19 cellular contexts compared by ENCODE assay signal in the genomic region with DNA sequence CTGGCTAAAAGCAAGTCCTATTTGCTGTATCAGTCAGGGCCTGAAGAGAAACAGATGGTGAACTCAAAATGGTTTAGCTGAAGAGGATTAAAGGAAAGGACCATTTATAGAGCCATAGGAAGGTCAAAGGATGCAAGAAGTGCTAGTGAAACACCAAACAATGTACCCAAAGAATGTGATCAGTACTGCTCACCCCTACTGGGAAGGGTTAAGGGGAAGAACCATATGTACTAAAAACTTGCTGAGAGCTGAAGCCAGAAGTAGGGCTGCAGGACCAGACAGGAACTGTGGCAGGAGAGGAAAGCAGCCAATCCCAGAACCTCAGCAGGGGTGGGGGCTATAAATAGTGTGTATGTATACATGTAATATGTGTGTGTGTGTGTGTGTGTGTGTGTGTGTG.
DNase-seq lines count a peak whose midpoint lies in the region; ATAC-seq and TF ChIP-seq lines count a peak whose summit lies in the region.
"Had no signal": no experiment of that assay in that cellular context is flagged by ENCODE, and none has a peak within 500 bp of the region (broad histone marks: within the 10 kb centered on the region; RNA-seq: fewer than 3 reads in every experiment).

No MANE protein-coding gene starts in this region.

- no peaks in the 10 kb centered on the region for H3K27me3 Mint-ChIP-seq in osteocyte (ENCODE audit: unreplicated experiment)

- H3K9ac ChIP-seq in mammary epithelial cell (ENCODE audit: insufficient read depth, low read length): no peak overlapping the region

- no peaks in the 10 kb centered on the region for H4K20me1 ChIP-seq in mammary epithelial cell (ENCODE audit: insufficient read depth, low read length)

- H3K27me3 ChIP-seq in mammary epithelial cell (ENCODE audit: insufficient read depth, low read length): no peaks in the 10 kb centered on the region
- H3K27me3 ChIP-seq: pancreas, Peyer's patch, suprapubic skin had no signal

- H3K4me3 ChIP-seq in mammary epithelial cell (replicated peaks in 1 of 3; ENCODE audit: insufficient read depth in 1 of 3, low read depth in 2 of 3, low read length in 3 of 3): no peak overlapping the region
- H3K4me3 ChIP-seq: pancreas, Peyer's patch, suprapubic skin had no signal

- H3K27ac ChIP-seq in mammary epithelial cell (ENCODE audit: insufficient read depth, low read depth, low read length): peak overlapping the region; percentile 14
- H3K27ac ChIP-seq: pancreas, Peyer's patch, suprapubic skin had no signal

- peaks cover 41% of the 10 kb centered on the region for H3K4me1 ChIP-seq in mammary epithelial cell (ENCODE audit: insufficient read depth, low read length)
- H3K4me1 ChIP-seq: pancreas had no signal

- CTCF ChIA-PET in mammary epithelial cell (lab: Charles Lee; ENCODE audit: low non-redundant PET): no interaction called here

- H3K4me1 Mint-ChIP-seq in osteocyte (ENCODE audit: unreplicated experiment): peaks cover 29% of the 10 kb centered on the region

- BruUV-seq in mammary epithelial cell (replicated peaks; lab: Mats Ljungman, UMichigan): no TSS peak

- intact Hi-C loops in mammary epithelial cell (cut with micrococcal nuclease): no loop called here
- intact Hi-C loops in sciatic nerve (cut with DNase I): no loop called here

- H3K9me3 ChIP-seq in mammary epithelial cell (replicated peaks; ENCODE audit: insufficient read depth, low read length): peaks cover 3% of the 10 kb centered on the region
- H3K9me3 ChIP-seq: pancreas, Peyer's patch, suprapubic skin had no signal

- peaks cover 29 to 61% of the 10 kb centered on the region in 2 donors for H3K36me3 Mint-ChIP-seq in activated naive CD4-positive, alpha-beta T cell treated with anti-CD3 and anti-CD28 coated beads, Interleukin-2, amount 50 U/mL, for 72 hours
- peaks cover 14% of the 10 kb centered on the region for H3K36me3 Mint-ChIP-seq in osteocyte (ENCODE audit: unreplicated experiment)

- peaks cover 96% of the 10 kb centered on the region for H3K79me2 ChIP-seq in mammary epithelial cell (ENCODE audit: insufficient read depth, low read length)

- H3K4me2 ChIP-seq in mammary epithelial cell (ENCODE audit: insufficient read depth, low read depth, low read length): no peak overlapping the region

- H3K36me3 ChIP-seq in mammary epithelial cell (ENCODE audit: insufficient read depth, low read length): no peaks in the 10 kb centered on the region
- H3K36me3 ChIP-seq: pancreas, Peyer's patch, suprapubic skin had no signal

- peak; percentile 63 to 68 for ATAC-seq in activated naive CD4-positive, alpha-beta T cell treated with anti-CD3 and anti-CD28 coated beads, Interleukin-2, amount 50 U/mL, for 72 hours
- ATAC-seq in HG02852 (IDR thresholded peaks at IDR 0.05; ENCODE audit: unreplicated experiment): no peak
- no peak for ATAC-seq in sciatic nerve
- ATAC-seq: pancreas had no signal

- H2AFZ ChIP-seq in mammary epithelial cell (ENCODE audit: low read depth, low read length): no peak overlapping the region

- DNase-seq in activated naive CD4-positive, alpha-beta T cell treated with anti-CD3 and anti-CD28 coated beads, Interleukin-2, amount 50 U/mL, for 72 hours (ENCODE audit: low spot score in 2 of 2): no peak
- no peak for DNase-seq in activated naive CD4-positive, alpha-beta T cell (lab: John Stamatoyannopoulos, UW)
- DNase-seq in NCI-H524 (lab: John Stamatoyannopoulos, UW): peak; percentile 84 to 87
- no peak for DNase-seq in mammary epithelial cell
- no peak for DNase-seq in osteocyte (ENCODE audit: extremely low spot score, unreplicated experiment)
- DNase-seq in NCI-H1694 treated with DMSO at 0.1 percent for 48 hours (lab: John Stamatoyannopoulos, UW): no peak
- no peak for DNase-seq in sciatic nerve (ENCODE audit: low spot score)
- DNase-seq: activated CD4-positive, alpha-beta T cell treated with anti-CD3 and anti-CD28 coated beads for 4 hours; activated gamma-delta T cell; caudate nucleus; DMS153; H9; midbrain; NCI-H1930; NCI-H526 treated with DMSO at 0.1 percent for 48 hours; pancreas; Peyer's patch had no signal

- in situ Hi-C loops in mammary epithelial cell (cut with MboI; ENCODE audit: low sequenced_read_pairs in 2 of 2): loop anchor here in 1 of 2 donors (25.0 kb wide), 1 partner anchor 345 kb away; no protein-coding TSS in a partner anchor

- no peak for TF ChIP-seq CTCF in mammary epithelial cell (conservative IDR thresholded peaks at IDR 0.05 in 1 of 2, IDR thresholded peaks at IDR 0.05 in 1 of 2; ENCODE audit: extremely low read depth in 1 of 2, insufficient read depth in 1 of 2, low read depth in 1 of 2, low read length in 2 of 2)
- TF ChIP-seq CTCF in osteocyte (IDR thresholded peaks at IDR 0.05): no peak

- dilution Hi-C loops in mammary epithelial cell (cut with HindIII; ENCODE audit: low sequenced_read_pairs): no loop called here

- H3K9me3 Mint-ChIP-seq in activated naive CD4-positive, alpha-beta T cell treated with anti-CD3 and anti-CD28 coated beads, Interleukin-2, amount 50 U/mL, for 72 hours: peaks cover 13 to 40% of the 10 kb centered on the region in 2 donors
- H3K9me3 Mint-ChIP-seq in osteocyte (ENCODE audit: unreplicated experiment): peaks cover 19% of the 10 kb centered on the region

- H3K27ac Mint-ChIP-seq in activated naive CD4-positive, alpha-beta T cell treated with anti-CD3 and anti-CD28 coated beads, Interleukin-2, amount 50 U/mL, for 72 hours: peak overlapping the region; percentile 36 to 45
- H3K27ac Mint-ChIP-seq in osteocyte (ENCODE audit: unreplicated experiment): peak overlapping the region; percentile 13
- H3K27ac Mint-ChIP-seq: H9 had no signal

- no peak overlapping the region for H3K4me3 Mint-ChIP-seq in osteocyte (ENCODE audit: unreplicated experiment)

Comparison
In these comparisons a context has a peak if more than half of its experiments do, and no peak if none do; other contexts are left out.
1. ATAC-seq: peak in activated naive CD4-positive, alpha-beta T cell treated with anti-CD3 and anti-CD28 coated beads, Interleukin-2, amount 50 U/mL, for 72 hours (2 of 2); none in HG02852 (single experiment) and sciatic nerve (single experiment).
2. DNase-seq: peak in NCI-H524 (2 of 2); none in activated naive CD4-positive, alpha-beta T cell treated with anti-CD3 and anti-CD28 coated beads, Interleukin-2, amount 50 U/mL, for 72 hours (0 of 2), activated naive CD4-positive, alpha-beta T cell (0 of 4), mammary epithelial cell (single experiment), osteocyte (single experiment), NCI-H1694 treated with DMSO at 0.1 percent for 48 hours (single experiment) and sciatic nerve (single experiment).